ENCODE assay signal across 1 cellular context in the genomic region with DNA sequence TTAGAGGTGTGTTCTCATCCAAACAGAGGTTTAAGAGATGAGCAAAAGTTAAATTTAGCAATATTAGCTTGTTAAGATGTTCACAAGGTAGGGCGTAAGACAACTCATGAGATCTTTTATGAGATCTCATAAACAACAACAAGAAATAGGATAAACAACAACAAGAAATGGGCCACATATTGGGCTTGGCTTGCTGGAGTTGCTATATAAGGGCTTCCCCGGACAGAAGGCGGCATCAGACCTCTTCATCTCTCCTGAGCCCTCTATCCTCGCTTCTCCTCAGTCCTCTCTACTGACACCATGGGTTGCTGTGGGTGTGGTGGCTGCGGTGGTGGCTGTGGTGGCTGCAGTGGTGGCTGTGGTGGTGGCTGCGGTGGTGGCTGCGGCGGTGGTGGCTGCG.
TF ChIP-seq lines count a peak whose summit lies in the region.

A gene with protein sequence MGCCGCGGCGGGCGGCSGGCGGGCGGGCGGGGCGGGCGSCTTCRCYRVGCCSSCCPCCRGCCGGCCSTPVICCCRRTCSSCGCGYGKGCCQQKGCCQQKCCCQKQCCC (plus strand): TSS at position 301 of the 400 bp plus-strand sequence. CDS start 0 bp downstream, at position 301.

TF ChIP-seq in GM23338, 12 proteins besides CTCF, POLR2A, EP300 and RAD21 (continued from another document):
- no peak for TF ChIP-seq STAT1 (IDR thresholded peaks at IDR 0.05; ENCODE audit: unreplicated experiment)
- TF ChIP-seq CREB1 (CRISPR knock-in tag; IDR thresholded peaks at IDR 0.05; ENCODE audit: low read depth) = no peak
- no peak for TF ChIP-seq NANOG (IDR thresholded peaks at IDR 0.05; ENCODE audit: borderline replicate concordance)
- TF ChIP-seq POLR2AphosphoS5 (IDR thresholded peaks at IDR 0.05; ENCODE audit: low read depth) = no peak
- no peak for TF ChIP-seq EZH2 (IDR thresholded peaks at IDR 0.05; ENCODE audit: low read depth, unreplicated experiment)
- no peak for TF ChIP-seq ZNF331 (CRISPR knock-in tag; IDR thresholded peaks at IDR 0.05; ENCODE audit: low read depth)
- TF ChIP-seq, protein P1, sequence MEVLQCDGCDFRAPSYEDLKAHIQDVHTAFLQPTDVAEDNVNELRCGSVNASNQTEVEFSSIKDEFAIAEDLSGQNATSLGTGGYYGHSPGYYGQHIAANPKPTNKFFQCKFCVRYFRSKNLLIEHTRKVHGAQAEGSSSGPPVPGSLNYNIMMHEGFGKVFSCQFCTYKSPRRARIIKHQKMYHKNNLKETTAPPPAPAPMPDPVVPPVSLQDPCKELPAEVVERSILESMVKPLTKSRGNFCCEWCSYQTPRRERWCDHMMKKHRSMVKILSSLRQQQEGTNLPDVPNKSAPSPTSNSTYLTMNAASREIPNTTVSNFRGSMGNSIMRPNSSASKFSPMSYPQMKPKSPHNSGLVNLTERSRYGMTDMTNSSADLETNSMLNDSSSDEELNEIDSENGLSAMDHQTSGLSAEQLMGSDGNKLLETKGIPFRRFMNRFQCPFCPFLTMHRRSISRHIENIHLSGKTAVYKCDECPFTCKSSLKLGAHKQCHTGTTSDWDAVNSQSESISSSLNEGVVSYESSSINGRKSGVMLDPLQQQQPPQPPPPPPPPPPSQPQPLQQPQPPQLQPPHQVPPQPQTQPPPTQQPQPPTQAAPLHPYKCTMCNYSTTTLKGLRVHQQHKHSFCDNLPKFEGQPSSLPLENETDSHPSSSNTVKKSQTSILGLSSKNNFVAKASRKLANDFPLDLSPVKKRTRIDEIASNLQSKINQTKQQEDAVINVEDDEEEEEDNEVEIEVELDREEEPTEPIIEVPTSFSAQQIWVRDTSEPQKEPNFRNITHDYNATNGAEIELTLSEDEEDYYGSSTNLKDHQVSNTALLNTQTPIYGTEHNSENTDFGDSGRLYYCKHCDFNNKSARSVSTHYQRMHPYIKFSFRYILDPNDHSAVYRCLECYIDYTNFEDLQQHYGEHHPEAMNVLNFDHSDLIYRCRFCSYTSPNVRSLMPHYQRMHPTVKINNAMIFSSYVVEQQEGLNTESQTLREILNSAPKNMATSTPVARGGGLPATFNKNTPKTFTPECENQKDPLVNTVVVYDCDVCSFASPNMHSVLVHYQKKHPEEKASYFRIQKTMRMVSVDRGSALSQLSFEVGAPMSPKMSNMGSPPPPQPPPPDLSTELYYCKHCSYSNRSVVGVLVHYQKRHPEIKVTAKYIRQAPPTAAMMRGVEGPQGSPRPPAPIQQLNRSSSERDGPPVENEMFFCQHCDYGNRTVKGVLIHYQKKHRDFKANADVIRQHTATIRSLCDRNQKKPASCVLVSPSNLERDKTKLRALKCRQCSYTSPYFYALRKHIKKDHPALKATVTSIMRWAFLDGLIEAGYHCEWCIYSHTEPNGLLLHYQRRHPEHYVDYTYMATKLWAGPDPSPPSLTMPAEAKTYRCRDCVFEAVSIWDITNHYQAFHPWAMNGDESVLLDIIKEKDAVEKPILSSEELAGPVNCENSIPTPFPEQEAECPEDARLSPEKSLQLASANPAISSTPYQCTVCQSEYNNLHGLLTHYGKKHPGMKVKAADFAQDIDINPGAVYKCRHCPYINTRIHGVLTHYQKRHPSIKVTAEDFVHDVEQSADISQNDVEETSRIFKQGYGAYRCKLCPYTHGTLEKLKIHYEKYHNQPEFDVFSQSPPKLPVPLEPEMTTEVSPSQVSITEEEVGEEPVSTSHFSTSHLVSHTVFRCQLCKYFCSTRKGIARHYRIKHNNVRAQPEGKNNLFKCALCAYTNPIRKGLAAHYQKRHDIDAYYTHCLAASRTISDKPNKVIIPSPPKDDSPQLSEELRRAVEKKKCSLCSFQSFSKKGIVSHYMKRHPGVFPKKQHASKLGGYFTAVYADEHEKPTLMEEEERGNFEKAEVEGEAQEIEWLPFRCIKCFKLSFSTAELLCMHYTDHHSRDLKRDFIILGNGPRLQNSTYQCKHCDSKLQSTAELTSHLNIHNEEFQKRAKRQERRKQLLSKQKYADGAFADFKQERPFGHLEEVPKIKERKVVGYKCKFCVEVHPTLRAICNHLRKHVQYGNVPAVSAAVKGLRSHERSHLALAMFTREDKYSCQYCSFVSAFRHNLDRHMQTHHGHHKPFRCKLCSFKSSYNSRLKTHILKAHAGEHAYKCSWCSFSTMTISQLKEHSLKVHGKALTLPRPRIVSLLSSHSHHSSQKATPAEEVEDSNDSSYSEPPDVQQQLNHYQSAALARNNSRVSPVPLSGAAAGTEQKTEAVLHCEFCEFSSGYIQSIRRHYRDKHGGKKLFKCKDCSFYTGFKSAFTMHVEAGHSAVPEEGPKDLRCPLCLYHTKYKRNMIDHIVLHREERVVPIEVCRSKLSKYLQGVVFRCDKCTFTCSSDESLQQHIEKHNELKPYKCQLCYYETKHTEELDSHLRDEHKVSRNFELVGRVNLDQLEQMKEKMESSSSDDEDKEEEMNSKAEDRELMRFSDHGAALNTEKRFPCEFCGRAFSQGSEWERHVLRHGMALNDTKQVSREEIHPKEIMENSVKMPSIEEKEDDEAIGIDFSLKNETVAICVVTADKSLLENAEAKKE (CRISPR knock-in tag; IDR thresholded peaks at IDR 0.05) = no peak
- no peak for TF ChIP-seq EZH2phosphoT487 (IDR thresholded peaks at IDR 0.05; ENCODE audit: unreplicated experiment)
- TF ChIP-seq ZNF114 (CRISPR knock-in tag; IDR thresholded peaks at IDR 0.05) = no peak
- TF ChIP-seq REST (IDR thresholded peaks at IDR 0.05; ENCODE audit: unreplicated experiment) = no peak
